In genomic region chr2:19667085-19667484, GRCh38 we compare ENCODE assay signal across 9 cellular contexts.
DNase-seq lines count a peak whose midpoint lies in the region; ATAC-seq and TF ChIP-seq lines count a peak whose summit lies in the region.
"Had no signal": no experiment of that assay in that cellular context is flagged by ENCODE, and none has a peak within 500 bp of the region (broad histone marks: within the 10 kb centered on the region; RNA-seq: fewer than 3 reads in every experiment).

No MANE protein-coding gene starts in this region.

- peaks cover 3% of the 10 kb centered on the region; the same call in 1 of the 2 replicates for H3K27me3 ChIP-seq in BJ (ENCODE audit: control insufficient read depth, insufficient read depth, low read length)

- POLR2A ChIA-PET in BJ (lab: Charles Lee): no interaction called here
- POLR2A ChIA-PET in activated CD4-positive, alpha-beta T cell treated with anti-CD3 and anti-CD28 coated beads for 36 hours (lab: Charles Lee): no interaction called here

- H3K4me1 Mint-ChIP-seq in CD14-positive monocyte: no peaks in the 10 kb centered on the region
- no peaks in the 10 kb centered on the region for H3K4me1 Mint-ChIP-seq in activated CD4-positive, alpha-beta T cell treated with anti-CD3 and anti-CD28 coated beads for 36 hours

- H3K27me3 Mint-ChIP-seq in CD14-positive monocyte (ENCODE audit: low read depth in 3 of 3): peaks cover 0 to 7% (median 0%) of the 10 kb centered on the region in 3 donors
- peaks cover 15% of the 10 kb centered on the region for H3K27me3 Mint-ChIP-seq in activated CD4-positive, alpha-beta T cell treated with anti-CD3 and anti-CD28 coated beads for 36 hours

- intact Hi-C loops in CD14-positive monocyte (cut with micrococcal nuclease): no loop called here
- intact Hi-C loops in activated CD4-positive, alpha-beta T cell treated with anti-CD3 and anti-CD28 coated beads for 36 hours (cut with DNase I, micrococcal nuclease): no loop called here

- no peak overlapping the region for H3K4me3 Mint-ChIP-seq in CD14-positive monocyte
- H3K4me3 Mint-ChIP-seq in activated CD4-positive, alpha-beta T cell treated with anti-CD3 and anti-CD28 coated beads for 36 hours: no peak overlapping the region

- H3K9me3 Mint-ChIP-seq in CD14-positive monocyte: no peaks in the 10 kb centered on the region
- no peaks in the 10 kb centered on the region for H3K9me3 Mint-ChIP-seq in activated CD4-positive, alpha-beta T cell treated with anti-CD3 and anti-CD28 coated beads for 36 hours (ENCODE audit: low read depth)

- H3K4me3 ChIP-seq in BJ (ENCODE audit: low read depth, low read length) (no peak overlapping the region), astrocyte of the cerebellum (ENCODE audit: low read depth, low read length) (no peak overlapping the region)

- CTCF ChIA-PET in BJ (lab: Yijun Ruan, JAX): interaction anchor here (0.6 to 1.7 kb wide), 5 partner anchors 9 to 1145 kb away, joined by 3 to 8 read pairs (median 4); no protein-coding TSS in a partner anchor
- CTCF ChIA-PET in activated CD4-positive, alpha-beta T cell treated with anti-CD3 and anti-CD28 coated beads for 36 hours (lab: Charles Lee): no interaction called here

- H3K27ac Mint-ChIP-seq in CD14-positive monocyte: no peak overlapping the region
- H3K27ac Mint-ChIP-seq in activated CD4-positive, alpha-beta T cell treated with anti-CD3 and anti-CD28 coated beads for 36 hours: no peak overlapping the region

- TF ChIP-seq CTCF in BJ (IDR thresholded peaks at IDR 0.05; ENCODE audit: insufficient read depth, low read depth, low read length) (peak; percentile 40; the same call in 1 of the 2 replicates), astrocyte of the cerebellum (IDR thresholded peaks at IDR 0.05; ENCODE audit: low read depth, low read length, missing control alignments) (peak; percentile 40), CD14-positive monocyte (IDR thresholded peaks at IDR 0.05) (no peak)

- no peaks in the 10 kb centered on the region for H3K36me3 ChIP-seq in BJ (ENCODE audit: control insufficient read depth, insufficient read depth, low read length)

- in situ Hi-C loops in astrocyte of the cerebellum (cut with HindIII; ENCODE audit: low sequenced_read_pairs): loop anchor here (25.0 kb wide), 1 partner anchor 305 kb away; the partner anchor contains the start of gene OSR1

- no peak for DNase-seq in BJ (ENCODE audit: low read depth)
- DNase-seq in LoVo (ENCODE audit: low spot score): peak; percentile 43
- DNase-seq in astrocyte of the cerebellum (ENCODE audit: low read depth): peak; percentile 39
- DNase-seq in left lobe of liver (ENCODE audit: low spot score): no peak
- no peak for DNase-seq in CD14-positive monocyte (ENCODE audit: low spot score)
- DNase-seq in DMS153 treated with DMSO at 0.1 percent for 48 hours (lab: John Stamatoyannopoulos, UW; ENCODE audit: unreplicated experiment): no peak
- DNase-seq in medulla oblongata (ENCODE audit: extremely low spot score): no peak
- DNase-seq in activated CD4-positive, alpha-beta T cell treated with anti-CD3 and anti-CD28 coated beads for 36 hours: no peak

- H3K36me3 Mint-ChIP-seq in CD14-positive monocyte: no peaks in the 10 kb centered on the region
- H3K36me3 Mint-ChIP-seq in activated CD4-positive, alpha-beta T cell treated with anti-CD3 and anti-CD28 coated beads for 36 hours (ENCODE audit: low read depth): no peaks in the 10 kb centered on the region

- peak; percentile 53 for ATAC-seq in left lobe of liver
- no peak for ATAC-seq in activated CD4-positive, alpha-beta T cell treated with anti-CD3 and anti-CD28 coated beads for 36 hours
- ATAC-seq: esophagus mucosa had no signal

Comparison
In these comparisons a context has a peak if more than half of its experiments do, and no peak if none do; other contexts are left out.
1. DNase-seq: peak in LoVo (single experiment) and astrocyte of the cerebellum (single experiment); none in BJ (single experiment), left lobe of liver (single experiment), CD14-positive monocyte (single experiment), DMS153 treated with DMSO at 0.1 percent for 48 hours (single experiment), medulla oblongata (single experiment) and activated CD4-positive, alpha-beta T cell treated with anti-CD3 and anti-CD28 coated beads for 36 hours (single experiment).